Comparison of ENCODE assay signal across 13 cellular contexts in the genomic region with DNA sequence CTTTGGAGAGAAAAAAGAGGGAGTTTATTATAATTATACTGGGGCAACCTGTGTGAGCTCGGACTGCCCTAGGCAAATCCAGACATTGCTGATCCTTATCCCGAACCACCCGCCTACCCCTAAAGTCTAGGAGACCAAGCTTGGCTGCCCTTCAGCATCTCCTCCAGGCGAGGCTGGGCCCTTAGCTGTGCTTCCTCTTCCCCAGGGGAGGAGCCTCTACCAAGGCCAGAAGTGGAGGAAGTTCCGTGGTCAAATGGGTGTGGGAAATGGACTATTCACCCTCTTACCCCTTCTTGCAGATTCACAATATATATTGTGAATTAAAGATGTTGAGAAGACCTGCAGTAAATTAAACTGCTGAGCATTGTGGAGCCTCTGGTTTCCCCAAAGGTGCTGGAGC.
"Had no signal": no experiment of that assay in that cellular context is flagged by ENCODE, and none has a peak within 500 bp of the region (broad histone marks: within the 10 kb centered on the region; RNA-seq: fewer than 3 reads in every experiment).

No MANE protein-coding gene starts in this region.

- H3K27ac Mint-ChIP-seq: activated CD4-positive, alpha-beta memory T cell treated with anti-CD3 and anti-CD28 coated beads for 36 hours; nephron; stimulated activated naive CD8-positive, alpha-beta T cell treated with anti-CD3 and anti-CD28 coated beads, Interleukin-15, Interleukin-2, amounts not matched to agents 100 ng/mL and 50 ng/mL, for 24 hours; T-helper 2 cell treated with Interferon-gamma antibody and Interleukin-4, amounts not matched to agents 5 μg/mL and 100 μg/mL, for 36 hours had no signal

- DNase-seq: activated CD4-positive, alpha-beta memory T cell treated with anti-CD3 and anti-CD28 coated beads for 36 hours; activated T-cell treated with anti-CD3 and anti-CD28 coated beads, Interleukin-2, amount 50 U/mL, for 48 hours; aorta; dorsolateral prefrontal cortex; psoas muscle; stimulated activated CD4-positive, alpha-beta T cell treated with anti-CD3 and anti-CD28 coated beads, Interleukin-4, amount 100 ng/mL, for 1 hour; stimulated activated CD8-positive, alpha-beta memory T cell treated with anti-CD3 and anti-CD28 coated beads, Interleukin-4, amount 100 ng/mL, for 48 hours; SW 1271; testis had no signal

- H3K9me3 Mint-ChIP-seq: activated CD4-positive, alpha-beta memory T cell treated with anti-CD3 and anti-CD28 coated beads for 36 hours; nephron; stimulated activated naive CD8-positive, alpha-beta T cell treated with anti-CD3 and anti-CD28 coated beads, Interleukin-15, Interleukin-2, amounts not matched to agents 100 ng/mL and 50 ng/mL, for 24 hours; T-helper 2 cell treated with Interferon-gamma antibody and Interleukin-4, amounts not matched to agents 5 μg/mL and 100 μg/mL, for 36 hours had no signal

- H3K9me3 ChIP-seq: psoas muscle, testis had no signal

- ATAC-seq: psoas muscle had no signal

- H3K4me3 ChIP-seq: dorsolateral prefrontal cortex, psoas muscle, testis had no signal

- H3K27ac ChIP-seq: dorsolateral prefrontal cortex, psoas muscle, testis, VCaP had no signal

- H3K4me3 Mint-ChIP-seq: activated CD4-positive, alpha-beta memory T cell treated with anti-CD3 and anti-CD28 coated beads for 36 hours; nephron; stimulated activated naive CD8-positive, alpha-beta T cell treated with anti-CD3 and anti-CD28 coated beads, Interleukin-15, Interleukin-2, amounts not matched to agents 100 ng/mL and 50 ng/mL, for 24 hours; T-helper 2 cell treated with Interferon-gamma antibody and Interleukin-4, amounts not matched to agents 5 μg/mL and 100 μg/mL, for 36 hours had no signal

- H3K36me3 Mint-ChIP-seq: activated CD4-positive, alpha-beta memory T cell treated with anti-CD3 and anti-CD28 coated beads for 36 hours had no signal

- H3K27me3 ChIP-seq: testis had no signal
